ENCODE assay signal across 2 cellular contexts in the genomic region with DNA sequence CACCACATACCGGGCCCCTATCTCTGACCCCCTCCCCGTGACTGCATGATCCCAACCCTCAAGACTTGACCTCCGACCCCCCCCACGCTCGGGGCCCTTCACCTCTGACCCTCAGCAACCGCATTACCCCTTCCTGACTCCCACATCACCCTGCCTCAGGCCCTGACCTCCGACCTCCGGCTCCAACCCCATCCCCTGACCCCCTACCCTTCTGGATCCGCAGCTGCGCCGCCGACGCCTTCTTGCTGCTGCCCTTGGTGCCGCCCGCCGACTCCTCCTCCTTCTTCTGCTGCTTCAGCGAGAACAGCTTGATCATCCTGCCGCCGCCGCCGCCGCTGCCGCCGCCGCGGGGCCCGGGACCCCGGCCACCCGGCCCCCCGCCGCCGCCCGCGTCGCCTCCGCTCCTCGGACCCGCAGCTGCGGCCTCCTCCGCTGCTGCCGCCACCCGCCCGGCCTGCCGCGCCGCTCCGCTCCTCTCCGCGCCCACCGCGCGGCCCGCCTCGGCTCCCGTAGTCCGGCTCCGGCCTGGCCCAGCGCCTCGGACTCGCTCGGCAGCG.
TF ChIP-seq lines count a peak whose summit lies in the region.

A gene (minus strand): TSS at position 546 of the 557 bp plus-strand sequence. CDS start 230 bp downstream, at position 316.

TF ChIP-seq in WTC11, 78 proteins besides CTCF, POLR2A, EP300 and RAD21 (continues in another document):
- TF ChIP-seq, protein P1, sequence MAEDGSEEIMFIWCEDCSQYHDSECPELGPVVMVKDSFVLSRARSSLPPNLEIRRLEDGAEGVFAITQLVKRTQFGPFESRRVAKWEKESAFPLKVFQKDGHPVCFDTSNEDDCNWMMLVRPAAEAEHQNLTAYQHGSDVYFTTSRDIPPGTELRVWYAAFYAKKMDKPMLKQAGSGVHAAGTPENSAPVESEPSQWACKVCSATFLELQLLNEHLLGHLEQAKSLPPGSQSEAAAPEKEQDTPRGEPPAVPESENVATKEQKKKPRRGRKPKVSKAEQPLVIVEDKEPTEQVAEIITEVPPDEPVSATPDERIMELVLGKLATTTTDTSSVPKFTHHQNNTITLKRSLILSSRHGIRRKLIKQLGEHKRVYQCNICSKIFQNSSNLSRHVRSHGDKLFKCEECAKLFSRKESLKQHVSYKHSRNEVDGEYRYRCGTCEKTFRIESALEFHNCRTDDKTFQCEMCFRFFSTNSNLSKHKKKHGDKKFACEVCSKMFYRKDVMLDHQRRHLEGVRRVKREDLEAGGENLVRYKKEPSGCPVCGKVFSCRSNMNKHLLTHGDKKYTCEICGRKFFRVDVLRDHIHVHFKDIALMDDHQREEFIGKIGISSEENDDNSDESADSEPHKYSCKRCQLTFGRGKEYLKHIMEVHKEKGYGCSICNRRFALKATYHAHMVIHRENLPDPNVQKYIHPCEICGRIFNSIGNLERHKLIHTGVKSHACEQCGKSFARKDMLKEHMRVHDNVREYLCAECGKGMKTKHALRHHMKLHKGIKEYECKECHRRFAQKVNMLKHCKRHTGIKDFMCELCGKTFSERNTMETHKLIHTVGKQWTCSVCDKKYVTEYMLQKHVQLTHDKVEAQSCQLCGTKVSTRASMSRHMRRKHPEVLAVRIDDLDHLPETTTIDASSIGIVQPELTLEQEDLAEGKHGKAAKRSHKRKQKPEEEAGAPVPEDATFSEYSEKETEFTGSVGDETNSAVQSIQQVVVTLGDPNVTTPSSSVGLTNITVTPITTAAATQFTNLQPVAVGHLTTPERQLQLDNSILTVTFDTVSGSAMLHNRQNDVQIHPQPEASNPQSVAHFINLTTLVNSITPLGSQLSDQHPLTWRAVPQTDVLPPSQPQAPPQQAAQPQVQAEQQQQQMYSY (CRISPR knock-in tag; IDR thresholded peaks at IDR 0.05), result no peak
- TF ChIP-seq, protein P2, sequence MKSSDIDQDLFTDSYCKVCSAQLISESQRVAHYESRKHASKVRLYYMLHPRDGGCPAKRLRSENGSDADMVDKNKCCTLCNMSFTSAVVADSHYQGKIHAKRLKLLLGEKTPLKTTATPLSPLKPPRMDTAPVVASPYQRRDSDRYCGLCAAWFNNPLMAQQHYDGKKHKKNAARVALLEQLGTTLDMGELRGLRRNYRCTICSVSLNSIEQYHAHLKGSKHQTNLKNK (CRISPR knock-in tag; IDR thresholded peaks at IDR 0.05), result no peak
- TF ChIP-seq ZNF121 (CRISPR knock-in tag; IDR thresholded peaks at IDR 0.05), result no peak
- TF ChIP-seq, protein P3, sequence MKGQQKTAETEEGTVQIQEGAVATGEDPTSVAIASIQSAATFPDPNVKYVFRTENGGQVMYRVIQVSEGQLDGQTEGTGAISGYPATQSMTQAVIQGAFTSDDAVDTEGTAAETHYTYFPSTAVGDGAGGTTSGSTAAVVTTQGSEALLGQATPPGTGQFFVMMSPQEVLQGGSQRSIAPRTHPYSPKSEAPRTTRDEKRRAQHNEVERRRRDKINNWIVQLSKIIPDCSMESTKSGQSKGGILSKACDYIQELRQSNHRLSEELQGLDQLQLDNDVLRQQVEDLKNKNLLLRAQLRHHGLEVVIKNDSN (CRISPR knock-in tag; IDR thresholded peaks at IDR 0.05), result no peak
- TF ChIP-seq, protein P4, sequence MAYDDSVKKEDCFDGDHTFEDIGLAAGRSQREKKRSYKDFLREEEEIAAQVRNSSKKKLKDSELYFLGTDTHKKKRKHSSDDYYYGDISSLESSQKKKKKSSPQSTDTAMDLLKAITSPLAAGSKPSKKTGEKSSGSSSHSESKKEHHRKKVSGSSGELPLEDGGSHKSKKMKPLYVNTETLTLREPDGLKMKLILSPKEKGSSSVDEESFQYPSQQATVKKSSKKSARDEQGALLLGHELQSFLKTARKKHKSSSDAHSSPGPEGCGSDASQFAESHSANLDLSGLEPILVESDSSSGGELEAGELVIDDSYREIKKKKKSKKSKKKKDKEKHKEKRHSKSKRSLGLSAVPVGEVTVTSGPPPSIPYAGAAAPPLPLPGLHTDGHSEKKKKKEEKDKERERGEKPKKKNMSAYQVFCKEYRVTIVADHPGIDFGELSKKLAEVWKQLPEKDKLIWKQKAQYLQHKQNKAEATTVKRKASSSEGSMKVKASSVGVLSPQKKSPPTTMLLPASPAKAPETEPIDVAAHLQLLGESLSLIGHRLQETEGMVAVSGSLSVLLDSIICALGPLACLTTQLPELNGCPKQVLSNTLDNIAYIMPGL (CRISPR knock-in tag; IDR thresholded peaks at IDR 0.05), result no peak
- TF ChIP-seq SOX15 (CRISPR knock-in tag; IDR thresholded peaks at IDR 0.05), result no peak
- TF ChIP-seq, protein P5, sequence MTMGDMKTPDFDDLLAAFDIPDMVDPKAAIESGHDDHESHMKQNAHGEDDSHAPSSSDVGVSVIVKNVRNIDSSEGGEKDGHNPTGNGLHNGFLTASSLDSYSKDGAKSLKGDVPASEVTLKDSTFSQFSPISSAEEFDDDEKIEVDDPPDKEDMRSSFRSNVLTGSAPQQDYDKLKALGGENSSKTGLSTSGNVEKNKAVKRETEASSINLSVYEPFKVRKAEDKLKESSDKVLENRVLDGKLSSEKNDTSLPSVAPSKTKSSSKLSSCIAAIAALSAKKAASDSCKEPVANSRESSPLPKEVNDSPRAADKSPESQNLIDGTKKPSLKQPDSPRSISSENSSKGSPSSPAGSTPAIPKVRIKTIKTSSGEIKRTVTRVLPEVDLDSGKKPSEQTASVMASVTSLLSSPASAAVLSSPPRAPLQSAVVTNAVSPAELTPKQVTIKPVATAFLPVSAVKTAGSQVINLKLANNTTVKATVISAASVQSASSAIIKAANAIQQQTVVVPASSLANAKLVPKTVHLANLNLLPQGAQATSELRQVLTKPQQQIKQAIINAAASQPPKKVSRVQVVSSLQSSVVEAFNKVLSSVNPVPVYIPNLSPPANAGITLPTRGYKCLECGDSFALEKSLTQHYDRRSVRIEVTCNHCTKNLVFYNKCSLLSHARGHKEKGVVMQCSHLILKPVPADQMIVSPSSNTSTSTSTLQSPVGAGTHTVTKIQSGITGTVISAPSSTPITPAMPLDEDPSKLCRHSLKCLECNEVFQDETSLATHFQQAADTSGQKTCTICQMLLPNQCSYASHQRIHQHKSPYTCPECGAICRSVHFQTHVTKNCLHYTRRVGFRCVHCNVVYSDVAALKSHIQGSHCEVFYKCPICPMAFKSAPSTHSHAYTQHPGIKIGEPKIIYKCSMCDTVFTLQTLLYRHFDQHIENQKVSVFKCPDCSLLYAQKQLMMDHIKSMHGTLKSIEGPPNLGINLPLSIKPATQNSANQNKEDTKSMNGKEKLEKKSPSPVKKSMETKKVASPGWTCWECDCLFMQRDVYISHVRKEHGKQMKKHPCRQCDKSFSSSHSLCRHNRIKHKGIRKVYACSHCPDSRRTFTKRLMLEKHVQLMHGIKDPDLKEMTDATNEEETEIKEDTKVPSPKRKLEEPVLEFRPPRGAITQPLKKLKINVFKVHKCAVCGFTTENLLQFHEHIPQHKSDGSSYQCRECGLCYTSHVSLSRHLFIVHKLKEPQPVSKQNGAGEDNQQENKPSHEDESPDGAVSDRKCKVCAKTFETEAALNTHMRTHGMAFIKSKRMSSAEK (CRISPR knock-in tag; IDR thresholded peaks at IDR 0.05; ENCODE audit: borderline replicate concordance), result no peak
- 0 out of 2 replicates have a peak, but pooled peaks have one; percentile 22 for TF ChIP-seq TCF7 (CRISPR knock-in tag; IDR thresholded peaks at IDR 0.05; ENCODE audit: low read depth)

TF ChIP-seq in H1, 55 proteins besides CTCF, POLR2A, EP300 and RAD21:
- TF ChIP-seq SAP30 (IDR thresholded peaks at IDR 0.05; ENCODE audit: insufficient read depth, insufficient replicate concordance, low read length) (peak; percentile 40), TAF1 (IDR thresholded peaks at IDR 0.05; ENCODE audit: low read depth, low read length) (peak; percentile 45; the same call in 1 of the 2 replicates)
- TF ChIP-seq, protein P6, sequence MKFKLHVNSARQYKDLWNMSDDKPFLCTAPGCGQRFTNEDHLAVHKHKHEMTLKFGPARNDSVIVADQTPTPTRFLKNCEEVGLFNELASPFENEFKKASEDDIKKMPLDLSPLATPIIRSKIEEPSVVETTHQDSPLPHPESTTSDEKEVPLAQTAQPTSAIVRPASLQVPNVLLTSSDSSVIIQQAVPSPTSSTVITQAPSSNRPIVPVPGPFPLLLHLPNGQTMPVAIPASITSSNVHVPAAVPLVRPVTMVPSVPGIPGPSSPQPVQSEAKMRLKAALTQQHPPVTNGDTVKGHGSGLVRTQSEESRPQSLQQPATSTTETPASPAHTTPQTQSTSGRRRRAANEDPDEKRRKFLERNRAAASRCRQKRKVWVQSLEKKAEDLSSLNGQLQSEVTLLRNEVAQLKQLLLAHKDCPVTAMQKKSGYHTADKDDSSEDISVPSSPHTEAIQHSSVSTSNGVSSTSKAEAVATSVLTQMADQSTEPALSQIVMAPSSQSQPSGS (IDR thresholded peaks at IDR 0.05; ENCODE audit: low read length), result no peak
